Comparison of ENCODE assay signal across 35 cellular contexts in genomic region chr9:23160491-23160890, GRCh38.
"Had no signal": no experiment of that assay in that cellular context is flagged by ENCODE, and none has a peak within 500 bp of the region (broad histone marks: within the 10 kb centered on the region; RNA-seq: fewer than 3 reads in every experiment).

No MANE protein-coding gene starts in this region.

- FAIRE-seq: astrocyte, bronchial epithelial cell had no signal

- H3K36me3 ChIP-seq: adrenal gland, ascending aorta, brain microvascular endothelial cell, breast epithelium, cardiac muscle cell had no signal

- DNase-seq: activated effector memory CD4-positive, alpha-beta T cell treated with anti-CD3 and anti-CD28 coated beads, Interleukin-2, amount 50 U/mL, for 16 hours; activated effector memory CD4-positive, alpha-beta T cell treated with Interleukin-2 at 50 U/mL for 16 hours; activated gamma-delta T cell; activated gamma-delta T cell treated with Interleukin-2 at 50 U/mL for 16 hours; activated naive CD4-positive, alpha-beta T cell; activated naive CD4-positive, alpha-beta T cell treated with anti-CD3 and anti-CD28 coated beads for 36 hours; activated naive CD4-positive, alpha-beta T cell treated with anti-CD3 and anti-CD28 coated beads, Interleukin-2, amount 10 ng/mL, durations not matched to agents 7 days and 5 days; activated naive CD4-positive, alpha-beta T cell treated with anti-CD3 and anti-CD28 coated beads, Interleukin-2, amount 50 U/mL, for 16 hours; activated naive CD4-positive, alpha-beta T cell treated with Interleukin-2 at 50 U/mL for 16 hours; activated naive CD8-positive, alpha-beta T cell treated with anti-CD3 and anti-CD28 coated beads for 36 hours; activated naive CD8-positive, alpha-beta T cell treated with anti-CD3 and anti-CD28 coated beads, Interleukin-2, amount 10 ng/mL, durations not matched to agents 7 days and 5 days; activated naive CD8-positive, alpha-beta T cell treated with anti-CD3 and anti-CD28 coated beads, Interleukin-2, amount 50 U/mL, for 24 hours; activated T-cell treated with anti-CD3 and anti-CD28 coated beads for 4 hours; activated T-cell treated with anti-CD3 and anti-CD28 coated beads, Interleukin-2, amount 50 U/mL, for 1 hour; activated T-cell treated with anti-CD3 and anti-CD28 coated beads, Interleukin-2, amount 50 U/mL, for 24 hours; activated T-cell treated with anti-CD3 and anti-CD28 coated beads, Interleukin-2, amount 50 U/mL, for 4 hours; activated T-cell treated with anti-CD3 and anti-CD28 coated beads, Interleukin-2, amount 50 U/mL, for 48 hours; activated T-cell treated with anti-CD3 and anti-CD28 coated beads, Interleukin-2, amount 50 U/mL, for 72 hours; adrenal gland; amniotic stem cell; amygdala; anterior cingulate cortex; aorta; body of pancreas; brain microvascular endothelial cell; caudate nucleus; central memory CD4-positive, alpha-beta T cell; cerebellar nuclear complex had no signal

- H3K4me1 ChIP-seq: adrenal gland, ascending aorta, body of pancreas, breast epithelium had no signal

- H3K4me3 ChIP-seq: adrenal gland, ascending aorta, body of pancreas, breast epithelium, cardiac muscle cell had no signal

- H3K27ac ChIP-seq: adrenal gland, ascending aorta, body of pancreas, brain microvascular endothelial cell, breast epithelium, cardiac muscle cell had no signal

- H3K27me3 ChIP-seq: adrenal gland, ascending aorta, body of pancreas, brain microvascular endothelial cell, breast epithelium, cardiac muscle cell had no signal

- H3K9me3 ChIP-seq: adrenal gland, ascending aorta, body of pancreas, breast epithelium had no signal

- ATAC-seq: activated naive CD4-positive, alpha-beta T cell treated with anti-CD3 and anti-CD28 coated beads, Interleukin-2, amount 50 U/mL, for 72 hours; activated naive CD8-positive, alpha-beta T cell treated with anti-CD3 and anti-CD28 coated beads, Interleukin-2, amount 50 U/mL, for 24 hours; activated T-cell treated with anti-CD3 and anti-CD28 coated beads, Interleukin-2, amount 50 U/mL, for 4 hours; activated T-cell treated with anti-CD3 and anti-CD28 coated beads, Interleukin-2, amount 50 U/mL, for 72 hours; activated T-helper 17 cell treated with anti-CD3 and anti-CD28 coated beads, Interleukin-2, amount 50 U/mL, for 72 hours; body of pancreas had no signal
